In genomic region chr6:31815025-31815838, GRCh38 we compare ENCODE assay signal across 8 cellular contexts. TPM values are rescaled to one million over a fixed set of nuclear protein-coding genes. Genes with fewer than 3 reads are reported as not detected.
A peak's percentile ranks its signal among the peaks of the same experiment; 100 is the strongest.
DNase-seq lines count a peak whose midpoint lies in the region; ATAC-seq and TF ChIP-seq lines count a peak whose summit lies in the region.

HSPA1A (plus strand) TSS chr6:31815543; CDS start chr6:31815757, 214 bp downstream.
HSPA1L (minus strand) TSS chr6:31815283; CDS start chr6:31811972, 3,311 bp downstream.

- peak within 1 kb of the TSS; percentile 91 for H3K4me3 Mint-ChIP-seq in T-helper 2 cell treated with Interferon-gamma antibody and Interleukin-4, amounts not matched to agents 5 μg/mL and 100 μg/mL, for 36 hours

- peak within 1 kb of the TSS; percentile 73 for H3K4me3 ChIP-seq in brain microvascular endothelial cell (ENCODE audit: low read depth, low read length)

- H3K36me3 Mint-ChIP-seq in T-helper 2 cell treated with Interferon-gamma antibody and Interleukin-4, amounts not matched to agents 5 μg/mL and 100 μg/mL, for 36 hours (ENCODE audit: low read depth): peaks cover 19% of the 10 kb centered on the region

- ATAC-seq in GM18907 (IDR thresholded peaks at IDR 0.05; ENCODE audit: unreplicated experiment): peak; percentile 37
- no peak for ATAC-seq in HG02852 (IDR thresholded peaks at IDR 0.05; ENCODE audit: unreplicated experiment)

- peaks cover 35% of the 10 kb centered on the region for H3K4me1 Mint-ChIP-seq in T-helper 2 cell treated with Interferon-gamma antibody and Interleukin-4, amounts not matched to agents 5 μg/mL and 100 μg/mL, for 36 hours (ENCODE audit: low read depth)

- H3K27ac ChIP-seq in 22Rv1: peak within 1 kb of the TSS; percentile 98
- H3K27ac ChIP-seq in brain microvascular endothelial cell: peak within 1 kb of the TSS; percentile 90

- no peaks in the 10 kb centered on the region for H3K36me3 ChIP-seq in brain microvascular endothelial cell (replicated peaks)

- intact Hi-C loops in posterior vena cava (cut with DNase I): no loop called here

- TF ChIP-seq CTCF in 22Rv1 (IDR thresholded peaks at IDR 0.05): no peak
- no peak for TF ChIP-seq CTCF in brain microvascular endothelial cell (IDR thresholded peaks at IDR 0.05; ENCODE audit: low read depth, low read length, missing control alignments)

- in situ Hi-C loops in brain microvascular endothelial cell (cut with HindIII; ENCODE audit: low pct_ligation_motif_present, low sequenced_read_pairs): no loop called here

- no peaks in the 10 kb centered on the region for H3K27me3 ChIP-seq in brain microvascular endothelial cell (replicated peaks)

- peak within 1 kb of the TSS; percentile 88 for H3K27ac Mint-ChIP-seq in T-helper 2 cell treated with Interferon-gamma antibody and Interleukin-4, amounts not matched to agents 5 μg/mL and 100 μg/mL, for 36 hours

- no peaks in the 10 kb centered on the region for H3K9me3 Mint-ChIP-seq in T-helper 2 cell treated with Interferon-gamma antibody and Interleukin-4, amounts not matched to agents 5 μg/mL and 100 μg/mL, for 36 hours

- DNase-seq in NCI-H1417 treated with DMSO at 0.1 percent for 48 hours (lab: John Stamatoyannopoulos, UW) (peak; percentile 89), brain microvascular endothelial cell (peak; percentile 97), hepatic stellate cell (ENCODE audit: low spot score) (peak; percentile 99), posterior vena cava (ENCODE audit: low spot score) (peak; percentile 97)
- peak; percentile 81 for DNase-seq in T-helper 2 cell treated with Interferon-gamma antibody and Interleukin-4, amounts not matched to agents 5 μg/mL and 100 μg/mL, for 36 hours (ENCODE audit: low spot score)

- H3K27me3 Mint-ChIP-seq in T-helper 2 cell treated with Interferon-gamma antibody and Interleukin-4, amounts not matched to agents 5 μg/mL and 100 μg/mL, for 36 hours (ENCODE audit: low read depth): no peaks in the 10 kb centered on the region

RNA-seq across cellular contexts. Expression of gene HSPA1A, which starts in this region (rescaled TPM):
- total RNA-seq in posterior vena cava: 100 to 1,000 TPM; 157 to 187 TPM

RNA-seq across cellular contexts. Expression of gene HSPA1L, which starts in this region (rescaled TPM):
- 1 to 10 TPM; 1.4 to 1.7 TPM for total RNA-seq in posterior vena cava
